In the genomic region with DNA sequence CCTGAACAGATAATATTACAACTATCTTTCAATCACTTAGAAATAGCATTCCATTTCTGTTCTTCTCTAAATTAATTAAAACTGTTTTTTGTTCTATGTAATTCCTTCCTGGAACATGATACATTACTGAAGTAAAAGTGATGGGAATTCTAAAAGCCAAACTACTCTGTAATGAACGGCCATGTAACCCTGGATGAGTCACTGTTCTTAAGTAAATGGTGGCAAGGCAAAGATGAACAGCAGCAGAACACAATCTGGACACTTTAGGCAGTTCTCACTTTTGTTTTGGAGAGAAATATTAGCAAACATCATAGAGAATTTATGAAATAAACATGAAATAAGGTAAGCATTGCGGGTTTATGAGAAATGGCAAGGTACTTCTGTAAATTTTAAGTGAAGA, we compare ENCODE assay signal across 21 cellular contexts. TPM values are rescaled to one million over a fixed set of nuclear protein-coding genes. Genes with fewer than 3 reads are reported as not detected.
DNase-seq lines count a peak whose midpoint lies in the region; ATAC-seq lines count a peak whose summit lies in the region.
"Had no signal": no experiment of that assay in that cellular context is flagged by ENCODE, and none has a peak within 500 bp of the region (broad histone marks: within the 10 kb centered on the region; RNA-seq: fewer than 3 reads in every experiment).

No MANE protein-coding gene starts in this region.

- no peak for ATAC-seq in activated T-helper 17 cell treated with anti-CD3 and anti-CD28 coated beads, Interleukin-2, amount 50 U/mL, for 72 hours (replicated peaks)
- ATAC-seq in stimulated activated memory B cell treated with anti-CD40 and anti-IgM and Interleukin-4, amounts not matched to agents 10 μg/mL and 1 μg/mL and 100 μg/mL, for 72 hours: no peak
- ATAC-seq: heart right ventricle, Right ventricle myocardium inferior had no signal

- peaks cover 61% of the 10 kb centered on the region for H3K4me1 Mint-ChIP-seq in activated T-cell treated with anti-CD3 and anti-CD28 coated beads, Interleukin-2, amount 50 U/mL, for 24 hours (ENCODE audit: low read depth)
- H3K4me1 Mint-ChIP-seq in activated T-helper 17 cell treated with anti-CD3 and anti-CD28 coated beads, Interleukin-2, amount 50 U/mL, for 72 hours: peaks cover 21% of the 10 kb centered on the region
- peaks cover 27% of the 10 kb centered on the region for H3K4me1 Mint-ChIP-seq in stimulated activated memory B cell treated with anti-CD40 and anti-IgM and Interleukin-4, amounts not matched to agents 10 μg/mL and 1 μg/mL and 100 μg/mL, for 72 hours

- DNase-seq in activated T-cell treated with anti-CD3 and anti-CD28 coated beads, Interleukin-2, amount 50 U/mL, for 24 hours: no peak
- DNase-seq in activated T-cell treated with anti-CD3 and anti-CD28 coated beads for 4 hours (no peak), fibroblast of gingiva (ENCODE audit: low read depth) (peak; percentile 51), D341Med (ENCODE audit: low spot score) (no peak), cerebellum (ENCODE audit: low spot score) (no peak)
- DNase-seq in stimulated activated CD4-positive, alpha-beta T cell treated with anti-CD3 and anti-CD28 coated beads, Interleukin-4, amount 100 ng/mL, for 24 hours: no peak
- DNase-seq: activated CD4-positive, alpha-beta T cell treated with anti-CD3 and anti-CD28 coated beads for 36 hours; COR-L47; heart right ventricle; KBM-7; kidney glomerular epithelial cell; NCI-H1417; NCI-H2227 treated with DMSO at 0.1 percent for 48 hours; trophoblast cell had no signal

- H3K9me3 Mint-ChIP-seq in activated T-cell treated with anti-CD3 and anti-CD28 coated beads, Interleukin-2, amount 50 U/mL, for 24 hours: peaks cover 16% of the 10 kb centered on the region
- peaks cover 3% of the 10 kb centered on the region for H3K9me3 Mint-ChIP-seq in activated T-helper 17 cell treated with anti-CD3 and anti-CD28 coated beads, Interleukin-2, amount 50 U/mL, for 72 hours
- H3K9me3 Mint-ChIP-seq in stimulated activated memory B cell treated with anti-CD40 and anti-IgM and Interleukin-4, amounts not matched to agents 10 μg/mL and 1 μg/mL and 100 μg/mL, for 72 hours: no peaks in the 10 kb centered on the region

- H3K36me3 Mint-ChIP-seq in activated T-cell treated with anti-CD3 and anti-CD28 coated beads, Interleukin-2, amount 50 U/mL, for 24 hours (ENCODE audit: low read depth): peaks cover 34% of the 10 kb centered on the region
- H3K36me3 Mint-ChIP-seq in activated T-helper 17 cell treated with anti-CD3 and anti-CD28 coated beads, Interleukin-2, amount 50 U/mL, for 72 hours (ENCODE audit: low read depth): peaks cover 22% of the 10 kb centered on the region
- peaks cover 7% of the 10 kb centered on the region for H3K36me3 Mint-ChIP-seq in stimulated activated memory B cell treated with anti-CD40 and anti-IgM and Interleukin-4, amounts not matched to agents 10 μg/mL and 1 μg/mL and 100 μg/mL, for 72 hours

- peaks cover 24% of the 10 kb centered on the region for H3K27me3 Mint-ChIP-seq in activated T-cell treated with anti-CD3 and anti-CD28 coated beads, Interleukin-2, amount 50 U/mL, for 24 hours
- no peaks in the 10 kb centered on the region for H3K27me3 Mint-ChIP-seq in activated T-helper 17 cell treated with anti-CD3 and anti-CD28 coated beads, Interleukin-2, amount 50 U/mL, for 72 hours
- H3K27me3 Mint-ChIP-seq in stimulated activated memory B cell treated with anti-CD40 and anti-IgM and Interleukin-4, amounts not matched to agents 10 μg/mL and 1 μg/mL and 100 μg/mL, for 72 hours: no peaks in the 10 kb centered on the region
- H3K27me3 Mint-ChIP-seq: activated CD4-positive, alpha-beta T cell treated with anti-CD3 and anti-CD28 coated beads for 36 hours had no signal

- H3K27ac Mint-ChIP-seq in activated T-cell treated with anti-CD3 and anti-CD28 coated beads, Interleukin-2, amount 50 U/mL, for 24 hours: peak overlapping the region; percentile 72
- peak overlapping the region; percentile 11 for H3K27ac Mint-ChIP-seq in activated T-helper 17 cell treated with anti-CD3 and anti-CD28 coated beads, Interleukin-2, amount 50 U/mL, for 72 hours
- H3K27ac Mint-ChIP-seq in stimulated activated memory B cell treated with anti-CD40 and anti-IgM and Interleukin-4, amounts not matched to agents 10 μg/mL and 1 μg/mL and 100 μg/mL, for 72 hours: peak overlapping the region; percentile 55

- H3K4me3 Mint-ChIP-seq in activated T-cell treated with anti-CD3 and anti-CD28 coated beads, Interleukin-2, amount 50 U/mL, for 24 hours: no peak overlapping the region
- H3K4me3 Mint-ChIP-seq in activated T-helper 17 cell treated with anti-CD3 and anti-CD28 coated beads, Interleukin-2, amount 50 U/mL, for 72 hours: peak overlapping the region; percentile 47
- H3K4me3 Mint-ChIP-seq in stimulated activated memory B cell treated with anti-CD40 and anti-IgM and Interleukin-4, amounts not matched to agents 10 μg/mL and 1 μg/mL and 100 μg/mL, for 72 hours: no peak overlapping the region
- H3K4me3 Mint-ChIP-seq: activated CD4-positive, alpha-beta T cell treated with anti-CD3 and anti-CD28 coated beads for 36 hours had no signal

RNA-seq across cellular contexts. Expression of gene GPR82, which starts 1.2 kb away (rescaled TPM):
- total RNA-seq in activated T-helper 17 cell treated with anti-CD3 and anti-CD28 coated beads, Interleukin-2, amount 50 U/mL, for 72 hours: not detected
- not detected for total RNA-seq in cerebellum
- total RNA-seq: activated naive CD4-positive, alpha-beta T cell treated with anti-CD3 and anti-CD28 coated beads, Interleukin-2, amount 50 U/mL, for 72 hours; chondrocyte; endothelial cell of umbilical vein; osteocyte had no signal

RNA-seq across cellular contexts. Expression of gene GPR34, which starts 34.0 kb away (rescaled TPM):
- total RNA-seq in activated T-helper 17 cell treated with anti-CD3 and anti-CD28 coated beads, Interleukin-2, amount 50 U/mL, for 72 hours: under 1 TPM; 0.15 to 0.26 TPM
- 8.4 TPM for total RNA-seq in cerebellum
- total RNA-seq: chondrocyte, endothelial cell of umbilical vein, osteocyte had no signal

Comparison
In these comparisons a context has a peak if more than half of its experiments do, and no peak if none do; other contexts are left out.
1. H3K27ac Mint-ChIP-seq: peak in every context shown above with its lines; median percentile 72 in activated T-cell treated with anti-CD3 and anti-CD28 coated beads, Interleukin-2, amount 50 U/mL, for 24 hours; 55 in stimulated activated memory B cell treated with anti-CD40 and anti-IgM and Interleukin-4, amounts not matched to agents 10 μg/mL and 1 μg/mL and 100 μg/mL, for 72 hours; 11 in activated T-helper 17 cell treated with anti-CD3 and anti-CD28 coated beads, Interleukin-2, amount 50 U/mL, for 72 hours.